8 cellular contexts compared by ENCODE assay signal in the genomic region with DNA sequence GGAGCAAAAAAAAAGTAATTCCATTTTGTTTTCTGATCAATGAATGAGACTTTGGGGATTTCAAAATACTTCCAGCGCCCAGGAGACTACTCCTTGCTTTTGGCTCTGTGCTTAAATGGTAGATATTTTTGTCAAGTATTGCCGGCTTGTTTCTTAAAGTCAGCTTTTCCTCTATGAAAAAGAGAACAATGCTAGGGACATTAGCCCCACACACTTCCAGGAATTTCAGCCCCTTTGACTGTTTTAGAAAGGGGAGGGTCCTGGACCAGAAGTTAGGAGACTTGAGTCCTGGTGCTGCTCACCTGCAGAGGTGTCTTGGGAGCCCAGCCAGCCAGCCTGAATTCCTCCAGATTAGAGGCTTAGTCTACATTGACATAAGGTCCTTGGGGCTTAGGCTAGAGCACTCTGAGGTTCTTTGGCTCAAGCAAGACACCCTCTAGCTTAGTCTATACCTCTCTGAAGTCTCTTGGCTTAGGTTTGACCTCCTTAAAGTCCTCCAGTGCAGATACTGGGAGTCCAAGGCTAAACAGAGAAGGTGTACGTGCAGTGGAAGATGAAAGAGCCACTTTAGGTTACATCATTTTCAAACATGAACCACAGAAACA. TPM values are rescaled to one million over a fixed set of nuclear protein-coding genes. Genes with fewer than 3 reads are reported as not detected.
DNase-seq lines count a peak whose midpoint lies in the region; ATAC-seq and TF ChIP-seq lines count a peak whose summit lies in the region.

No MANE protein-coding gene starts in this region.

- H3K36me3 ChIP-seq in CD4-positive, CD25-positive, alpha-beta regulatory T cell (ENCODE audit: control insufficient read depth, insufficient read depth, low read length), result no peaks in the 10 kb centered on the region
- no peaks in the 10 kb centered on the region for H3K36me3 ChIP-seq in duodenal mucosa (ENCODE audit: control insufficient read depth in 1 of 2, insufficient read depth in 2 of 2, low read length in 2 of 2)

- no peaks in the 10 kb centered on the region for H3K36me3 Mint-ChIP-seq in CD4-positive, CD25-positive, alpha-beta regulatory T cell
- no peaks in the 10 kb centered on the region for H3K36me3 Mint-ChIP-seq in neural crest cell (ENCODE audit: low read depth)

- H3K27ac Mint-ChIP-seq in CD4-positive, CD25-positive, alpha-beta regulatory T cell, result peak overlapping the region; percentile 99 to 100 (median 99)
- no peak overlapping the region for H3K27ac Mint-ChIP-seq in neural crest cell (ENCODE audit: unreplicated experiment)

- in situ Hi-C loops in KBM-7 (cut with MboI; ENCODE audit: low pct_unique_long_range_greater_than_20kb, low sequenced_read_pairs), result no loop called here

- H3K4me1 Mint-ChIP-seq in CD4-positive, CD25-positive, alpha-beta regulatory T cell, result peaks cover 30 to 76% (median 51%) of the 10 kb centered on the region in 4 donors
- H3K4me1 Mint-ChIP-seq in neural crest cell, result peaks cover 55% of the 10 kb centered on the region

- TF ChIP-seq CTCF in neural crest cell (conservative IDR thresholded peaks at IDR 0.05), result no peak

- peaks cover 0 to 1% (median 0%) of the 10 kb centered on the region in 7 donors for H3K9me3 Mint-ChIP-seq in CD4-positive, CD25-positive, alpha-beta regulatory T cell
- no peaks in the 10 kb centered on the region for H3K9me3 Mint-ChIP-seq in neural crest cell

- DNase-seq in CD4-positive, CD25-positive, alpha-beta regulatory T cell, result no peak
- DNase-seq in NCI-H82 (lab: John Stamatoyannopoulos, UW) (peak; percentile 89), neural crest cell (ENCODE audit: low read depth, low spot score) (no peak), KBM-7 (no peak), left lobe of liver (ENCODE audit: low spot score) (no peak), HUDEP-2 (lab: John Stamatoyannopoulos, UW; ENCODE audit: unreplicated experiment in 76 of 76) (no peak)

- H3K27me3 ChIP-seq in CD4-positive, CD25-positive, alpha-beta regulatory T cell (ENCODE audit: control insufficient read depth, insufficient read depth, low read length), result no peaks in the 10 kb centered on the region
- H3K27me3 ChIP-seq in duodenal mucosa (ENCODE audit: control insufficient read depth in 1 of 2, insufficient read depth in 2 of 2, low read length in 2 of 2), result no peaks in the 10 kb centered on the region

- H3K4me1 ChIP-seq in CD4-positive, CD25-positive, alpha-beta regulatory T cell (ENCODE audit: control insufficient read depth, insufficient read depth, low read length, poor library complexity, severe bottlenecking), result peaks cover 59% of the 10 kb centered on the region
- H3K4me1 ChIP-seq in duodenal mucosa (ENCODE audit: control insufficient read depth in 1 of 2, insufficient read depth in 2 of 2, low read length in 2 of 2), result peaks cover 23 to 26% of the 10 kb centered on the region in 2 donors

- H3K9me3 ChIP-seq in CD4-positive, CD25-positive, alpha-beta regulatory T cell (ENCODE audit: control insufficient read depth in 2 of 2, low read length in 2 of 2), result no peaks in the 10 kb centered on the region
- no peaks in the 10 kb centered on the region for H3K9me3 ChIP-seq in duodenal mucosa (ENCODE audit: control insufficient read depth in 1 of 2, low read length in 2 of 2)

- peak overlapping the region; percentile 78 for H3K4me3 ChIP-seq in CD4-positive, CD25-positive, alpha-beta regulatory T cell (ENCODE audit: low read depth, low read length)
- peak overlapping the region; percentile 88 to 90 for H3K4me3 ChIP-seq in duodenal mucosa (ENCODE audit: low read depth in 1 of 2, low read length in 2 of 2)

- H3K9ac ChIP-seq in duodenal mucosa (ENCODE audit: low read depth in 1 of 2, low read length in 2 of 2), result peak overlapping the region; percentile 78 to 93

- no peak for ATAC-seq in CD4-positive, CD25-positive, alpha-beta regulatory T cell (ENCODE audit: low read depth in 2 of 2)
- ATAC-seq in left lobe of liver (no peak), GM18907 (IDR thresholded peaks at IDR 0.05; ENCODE audit: unreplicated experiment) (no peak)

- H3K4me3 Mint-ChIP-seq in CD4-positive, CD25-positive, alpha-beta regulatory T cell, result peak overlapping the region; percentile 95 to 99 (median 98)
- H3K4me3 Mint-ChIP-seq in neural crest cell, result peak overlapping the region; percentile 98

- peak overlapping the region; percentile 93 for H3K27ac ChIP-seq in CD4-positive, CD25-positive, alpha-beta regulatory T cell (ENCODE audit: insufficient read depth, low read length, poor library complexity, severe bottlenecking)
- no peak overlapping the region for H3K27ac ChIP-seq in duodenal mucosa (ENCODE audit: low read depth, low read length)

- H3K27me3 Mint-ChIP-seq in CD4-positive, CD25-positive, alpha-beta regulatory T cell, result peaks cover 7% of the 10 kb centered on the region
- H3K27me3 Mint-ChIP-seq in neural crest cell (ENCODE audit: low read depth), result peaks cover 43% of the 10 kb centered on the region

RNA-seq across cellular contexts. Expression of a gene that starts 1.6 kb away (rescaled TPM):
- 50.8 TPM for total RNA-seq in CD4-positive, CD25-positive, alpha-beta regulatory T cell
- polyA plus RNA-seq in CD4-positive, CD25-positive, alpha-beta regulatory T cell, result 10 to 100 TPM in 2 of 4 donors, 1 to 10 TPM in 2; 8.9 to 13.8 (median 10.1) TPM
- total RNA-seq in neural crest cell, result 11.1 and 11.4 TPM in 2 replicates
- total RNA-seq in left lobe of liver, result 47.0 TPM
